Comparison of ENCODE assay signal across 16 cellular contexts in the genomic region with DNA sequence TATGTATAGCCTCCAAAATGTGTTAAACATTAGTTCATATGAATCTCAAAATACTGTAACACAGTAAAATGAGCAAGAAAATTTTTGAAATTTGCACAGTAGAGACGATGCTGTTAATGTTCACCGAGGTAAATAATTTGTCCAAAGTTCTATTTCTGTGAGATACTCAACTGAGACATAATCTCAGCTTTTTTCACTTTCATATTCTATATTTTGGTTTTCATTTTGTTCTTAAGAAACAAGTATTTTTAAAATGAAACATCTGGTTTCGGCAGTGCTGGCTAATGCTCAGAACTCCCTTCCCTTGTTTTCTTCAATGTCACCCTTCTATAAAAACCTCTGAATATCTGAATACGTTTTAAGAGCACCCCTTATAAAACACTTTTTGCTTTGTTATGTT.
DNase-seq lines count a peak whose midpoint lies in the region; ATAC-seq, FAIRE-seq and TF ChIP-seq lines count a peak whose summit lies in the region.
"Had no signal": no experiment of that assay in that cellular context is flagged by ENCODE, and none has a peak within 500 bp of the region (broad histone marks: within the 10 kb centered on the region; RNA-seq: fewer than 3 reads in every experiment).

No MANE protein-coding gene starts in this region.

- H3K4me3 Mint-ChIP-seq in CD8-positive, alpha-beta T cell: no peak overlapping the region
- H3K4me3 Mint-ChIP-seq: activated naive CD8-positive, alpha-beta T cell treated with anti-CD3 and anti-CD28 coated beads, Interleukin-2, amount 50 U/mL, for 24 hours had no signal

- no peak for TF ChIP-seq EP300 in tibial nerve (IDR thresholded peaks at IDR 0.05)

- H3K27ac ChIP-seq in CD8-positive, alpha-beta T cell (ENCODE audit: low read depth, low read length): no peak overlapping the region
- peak overlapping the region in 1 of 4 donors; percentile 22 for H3K27ac ChIP-seq in tibial nerve
- H3K27ac ChIP-seq: C4-2B, SJSA1 had no signal

- POLR2A ChIA-PET in CD8-positive, alpha-beta T cell (lab: Charles Lee): no interaction called here

- ATAC-seq in GM18519 (IDR thresholded peaks at IDR 0.05; ENCODE audit: low FRiP score, unreplicated experiment) (peak; percentile 63), GM21526 (IDR thresholded peaks at IDR 0.05; ENCODE audit: low FRiP score, unreplicated experiment) (peak; percentile 50), HG03064 (IDR thresholded peaks at IDR 0.05; ENCODE audit: low read depth, unreplicated experiment) (peak; percentile 60)
- no peak for ATAC-seq in CD8-positive, alpha-beta T cell
- ATAC-seq: activated naive CD8-positive, alpha-beta T cell treated with anti-CD3 and anti-CD28 coated beads, Interleukin-2, amount 50 U/mL, for 24 hours had no signal

- FAIRE-seq in endometrium (lab: Jason Lieb, UNC): peak; percentile 54
- FAIRE-seq: HTR-8/SVneo had no signal

- no peaks in the 10 kb centered on the region for H3K36me3 Mint-ChIP-seq in CD8-positive, alpha-beta T cell

- H3K27ac Mint-ChIP-seq in CD8-positive, alpha-beta T cell: no peak overlapping the region
- H3K27ac Mint-ChIP-seq: activated naive CD8-positive, alpha-beta T cell treated with anti-CD3 and anti-CD28 coated beads, Interleukin-2, amount 50 U/mL, for 24 hours had no signal

- DNase-seq in COLO668 (lab: John Stamatoyannopoulos, UW; ENCODE audit: unreplicated experiment): no peak
- DNase-seq in CD8-positive, alpha-beta T cell: no peak
- DNase-seq in NOMO-1 treated with DMSO at 0.1 percent for 48 hours (lab: John Stamatoyannopoulos, UW; ENCODE audit: unreplicated experiment): no peak
- no peak for DNase-seq in tibial nerve (ENCODE audit: low spot score in 2 of 2)
- DNase-seq: activated CD4-positive, alpha-beta T cell treated with anti-CD3 and anti-CD28 coated beads, Interleukin-2, amount 50 U/mL, for 4 hours; activated naive CD8-positive, alpha-beta T cell treated with anti-CD3 and anti-CD28 coated beads, Interleukin-2, amount 50 U/mL, for 24 hours; effector memory CD4-positive, alpha-beta T cell; midbrain; NCI-H2029 treated with DMSO at 0.1 percent for 48 hours had no signal

- CTCF ChIA-PET in CD8-positive, alpha-beta T cell (lab: Charles Lee): no interaction called here

- peaks cover 3% of the 10 kb centered on the region for H3K27me3 Mint-ChIP-seq in CD8-positive, alpha-beta T cell (ENCODE audit: low read depth)

- TF ChIP-seq CTCF in CD8-positive, alpha-beta T cell (IDR thresholded peaks at IDR 0.05): no peak
- TF ChIP-seq CTCF in tibial nerve (IDR thresholded peaks at IDR 0.05): no peak

- no peak overlapping the region for H3K4me3 ChIP-seq in CD8-positive, alpha-beta T cell (ENCODE audit: low read depth, low read length)
- H3K4me3 ChIP-seq in tibial nerve: no peak overlapping the region
- H3K4me3 ChIP-seq: SJSA1 had no signal

- H3K4me1 Mint-ChIP-seq in CD8-positive, alpha-beta T cell (ENCODE audit: low read depth): no peaks in the 10 kb centered on the region
- H3K4me1 Mint-ChIP-seq: activated naive CD8-positive, alpha-beta T cell treated with anti-CD3 and anti-CD28 coated beads, Interleukin-2, amount 50 U/mL, for 24 hours had no signal

- H3K36me3 ChIP-seq in CD8-positive, alpha-beta T cell (ENCODE audit: insufficient read depth, low read length): no peaks in the 10 kb centered on the region
- H3K36me3 ChIP-seq in tibial nerve: peaks cover 0 to 5% (median 0%) of the 10 kb centered on the region in 3 donors
- H3K36me3 ChIP-seq: SJSA1 had no signal

- H3K4me1 ChIP-seq in CD8-positive, alpha-beta T cell (ENCODE audit: insufficient read depth, low read length): no peaks in the 10 kb centered on the region
- H3K4me1 ChIP-seq in tibial nerve: peaks cover 0 to 15% (median 0%) of the 10 kb centered on the region in 4 donors
- H3K4me1 ChIP-seq: SJSA1 had no signal

- 50 to 55% methylated on average over 4 of the region's 4 CpGs for WGBS in tibial nerve, 2 donors

- no peaks in the 10 kb centered on the region for H3K9me3 ChIP-seq in CD8-positive, alpha-beta T cell (ENCODE audit: low read length)
- H3K9me3 ChIP-seq in tibial nerve: no peaks in the 10 kb centered on the region
- H3K9me3 ChIP-seq: SJSA1 had no signal

- intact Hi-C loops in CD8-positive, alpha-beta T cell (cut with DNase I, micrococcal nuclease): no loop called here

- no peaks in the 10 kb centered on the region for H3K27me3 ChIP-seq in CD8-positive, alpha-beta T cell (ENCODE audit: insufficient read depth, low read length)
- H3K27me3 ChIP-seq in tibial nerve: no peaks in the 10 kb centered on the region
- H3K27me3 ChIP-seq: SJSA1 had no signal

- no peak for TF ChIP-seq POLR2A in tibial nerve (IDR thresholded peaks at IDR 0.05)

- H3K9me3 Mint-ChIP-seq in CD8-positive, alpha-beta T cell: no peaks in the 10 kb centered on the region
- H3K9me3 Mint-ChIP-seq: activated naive CD8-positive, alpha-beta T cell treated with anti-CD3 and anti-CD28 coated beads, Interleukin-2, amount 50 U/mL, for 24 hours had no signal
